ENCODE assay signal across 17 cellular contexts in the genomic region with DNA sequence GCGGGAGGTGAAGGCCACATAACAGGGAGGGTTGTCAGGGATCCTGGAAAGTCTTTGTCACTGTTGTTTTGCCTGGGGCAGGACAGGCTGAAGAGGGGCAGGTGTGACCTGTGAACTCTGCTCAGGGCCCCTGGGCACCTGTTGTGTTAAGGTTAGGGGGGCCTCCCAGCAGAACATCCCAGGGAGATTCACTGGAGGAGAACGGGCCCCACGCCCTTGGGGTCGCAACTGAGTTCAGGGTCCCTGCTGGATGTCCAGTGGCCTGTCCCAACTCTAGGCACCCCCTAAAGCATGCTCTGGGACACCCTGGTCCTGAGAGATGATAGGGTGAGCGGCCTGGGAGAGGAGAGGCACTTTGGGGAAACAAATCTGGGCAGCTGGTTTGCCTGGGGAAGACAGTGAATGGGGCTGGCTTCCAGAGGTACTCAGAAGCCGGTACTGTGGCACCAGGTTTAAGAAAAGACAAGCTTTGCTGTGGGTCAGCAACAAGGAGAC. TPM values are rescaled to one million over a fixed set of nuclear protein-coding genes. Genes with fewer than 3 reads are reported as not detected.
"Had no signal": no experiment of that assay in that cellular context is flagged by ENCODE, and none has a peak within 500 bp of the region (broad histone marks: within the 10 kb centered on the region; RNA-seq: fewer than 3 reads in every experiment).

No MANE protein-coding gene starts in this region.

- H3K36me3 ChIP-seq: adrenal gland, left lung, neutrophil, thoracic aorta, upper lobe of right lung had no signal

- H3K4me1 ChIP-seq: adrenal gland, left lung, upper lobe of right lung had no signal

- H3K4me1 Mint-ChIP-seq: activated B cell treated with CpG ODN at 0.5 μM for 24 hours; activated T-helper 17 cell treated with anti-CD3 and anti-CD28 coated beads, Interleukin-2, amount 50 U/mL, for 72 hours; naive B cell; T-helper 17 cell had no signal

- H3K36me3 Mint-ChIP-seq: naive B cell had no signal

- H3K27ac ChIP-seq: adrenal gland, dorsolateral prefrontal cortex, left lung, neutrophil, thoracic aorta, upper lobe of right lung had no signal

- H3K9me3 Mint-ChIP-seq: activated B cell treated with CpG ODN at 0.5 μM for 24 hours; activated naive CD4-positive, alpha-beta T cell treated with anti-CD3 and anti-CD28 coated beads for 36 hours; activated T-helper 17 cell treated with anti-CD3 and anti-CD28 coated beads, Interleukin-2, amount 50 U/mL, for 72 hours had no signal

- ATAC-seq: activated T-helper 17 cell treated with anti-CD3 and anti-CD28 coated beads, Interleukin-2, amount 50 U/mL, for 72 hours; left lung; T-helper 17 cell; upper lobe of right lung had no signal

- H3K4me3 Mint-ChIP-seq: activated B cell treated with CpG ODN at 0.5 μM for 24 hours; activated naive CD4-positive, alpha-beta T cell treated with anti-CD3 and anti-CD28 coated beads for 36 hours; activated T-helper 17 cell treated with anti-CD3 and anti-CD28 coated beads, Interleukin-2, amount 50 U/mL, for 72 hours; T-helper 17 cell had no signal

- DNase-seq: activated B cell treated with CpG ODN at 0.5 μM for 24 hours; activated CD4-positive, alpha-beta T cell treated with anti-CD3 and anti-CD28 coated beads for 48 hours; activated naive CD4-positive, alpha-beta T cell treated with anti-CD3 and anti-CD28 coated beads for 36 hours; naive B cell; T-helper 17 cell; upper lobe of right lung had no signal

- H3K9me3 ChIP-seq: adrenal gland, neutrophil, thoracic aorta, upper lobe of right lung had no signal

- FAIRE-seq: endometrium, keratinocyte had no signal

- H3K4me3 ChIP-seq: adrenal gland, dorsolateral prefrontal cortex, left lung, thoracic aorta, upper lobe of right lung had no signal

- H3K27ac Mint-ChIP-seq: activated B cell treated with CpG ODN at 0.5 μM for 24 hours; activated naive CD4-positive, alpha-beta T cell treated with anti-CD3 and anti-CD28 coated beads for 36 hours; activated T-helper 17 cell treated with anti-CD3 and anti-CD28 coated beads, Interleukin-2, amount 50 U/mL, for 72 hours; T-helper 17 cell had no signal

RNA-seq across cellular contexts. Expression of gene AQP12B, which starts 34.5 kb away (rescaled TPM):
- total RNA-seq: activated B cell treated with CpG ODN at 0.5 μM for 24 hours; activated CD8-positive, alpha-beta memory T cell treated with anti-CD3 and anti-CD28 coated beads for 36 hours; activated naive CD4-positive, alpha-beta T cell treated with anti-CD3 and anti-CD28 coated beads for 36 hours; activated T-helper 17 cell treated with anti-CD3 and anti-CD28 coated beads, Interleukin-2, amount 50 U/mL, for 72 hours; adrenal gland; dorsolateral prefrontal cortex; left lung; mononuclear cell; T-helper 17 cell; thoracic aorta; upper lobe of right lung had no signal
- polyA plus RNA-seq: esophagus, keratinocyte had no signal

RNA-seq across cellular contexts. Expression of gene AQP12A, which starts 43.5 kb away (rescaled TPM):
- total RNA-seq: activated B cell treated with CpG ODN at 0.5 μM for 24 hours; activated CD8-positive, alpha-beta memory T cell treated with anti-CD3 and anti-CD28 coated beads for 36 hours; activated naive CD4-positive, alpha-beta T cell treated with anti-CD3 and anti-CD28 coated beads for 36 hours; activated T-helper 17 cell treated with anti-CD3 and anti-CD28 coated beads, Interleukin-2, amount 50 U/mL, for 72 hours; adrenal gland; dorsolateral prefrontal cortex; left lung; mononuclear cell; T-helper 17 cell; thoracic aorta; upper lobe of right lung had no signal
- polyA plus RNA-seq: adrenal gland, esophagus, keratinocyte had no signal
